Comparison of ENCODE assay signal across 28 cellular contexts in genomic region chr2:126973745-126974144, GRCh38.
"Had no signal": no experiment of that assay in that cellular context is flagged by ENCODE, and none has a peak within 500 bp of the region (broad histone marks: within the 10 kb centered on the region; RNA-seq: fewer than 3 reads in every experiment).

No MANE protein-coding gene starts in this region.

- H3K9me3 ChIP-seq: adrenal gland, body of pancreas, esophagus muscularis mucosa, gastrocnemius medialis had no signal

- H3K4me3 ChIP-seq: adrenal gland, body of pancreas, esophagus muscularis mucosa, gastrocnemius medialis had no signal

- H3K27ac ChIP-seq: adrenal gland, body of pancreas, esophagus muscularis mucosa, foreskin keratinocyte, gastrocnemius medialis, WERI-Rb-1 had no signal

- H3K36me3 ChIP-seq: adrenal gland, esophagus muscularis mucosa, gastrocnemius medialis, WERI-Rb-1 had no signal

- H3K27me3 ChIP-seq: adrenal gland, body of pancreas, gastrocnemius medialis had no signal

- ATAC-seq: activated CD4-positive, CD25-positive, alpha-beta regulatory T cell treated with anti-CD3 and anti-CD28 coated beads, Interleukin-2, amount 50 U/mL, for 24 hours; activated CD8-positive, alpha-beta T cell treated with anti-CD3 and anti-CD28 coated beads for 36 hours; activated naive CD8-positive, alpha-beta T cell treated with anti-CD3 and anti-CD28 coated beads, Interleukin-2, amount 50 U/mL, for 24 hours; body of pancreas; effector memory CD8-positive, alpha-beta T cell; foreskin keratinocyte; gastrocnemius medialis; T-cell had no signal

- H3K4me1 ChIP-seq: foreskin keratinocyte had no signal

- DNase-seq: activated B cell treated with CpG ODN at 0.5 μM for 24 hours; activated CD4-positive, alpha-beta T cell treated with anti-CD3 and anti-CD28 coated beads for 48 hours; activated CD4-positive, alpha-beta T cell treated with anti-CD3 and anti-CD28 coated beads, Interleukin-2, amount 50 U/mL, for 1 hour; activated CD4-positive, alpha-beta T cell treated with anti-CD3 and anti-CD28 coated beads, Interleukin-2, amount 50 U/mL, for 48 hours; activated CD8-positive, alpha-beta memory T cell treated with anti-CD3 and anti-CD28 coated beads for 24 hours; activated CD8-positive, alpha-beta T cell treated with anti-CD3 and anti-CD28 coated beads for 36 hours; activated effector memory CD4-positive, alpha-beta T cell treated with anti-CD3 and anti-CD28 coated beads, Interleukin-2, amount 50 U/mL, for 16 hours; activated naive CD4-positive, alpha-beta T cell treated with anti-CD3 and anti-CD28 coated beads for 36 hours; activated naive CD8-positive, alpha-beta T cell treated with anti-CD3 and anti-CD28 coated beads for 36 hours; activated naive CD8-positive, alpha-beta T cell treated with anti-CD3 and anti-CD28 coated beads, Interleukin-2, amount 50 U/mL, for 24 hours; activated T-cell treated with anti-CD3 and anti-CD28 coated beads, Interleukin-2, amount 50 U/mL, for 48 hours; adrenal gland; amygdala; aorta; body of pancreas; caudate nucleus; cortex of kidney; dermis blood vessel endothelial cell; effector CD4-positive, alpha-beta T cell; effector memory CD8-positive, alpha-beta T cell; erythroblast; foreskin keratinocyte; gastrocnemius medialis; T-cell; T1000; WERI-Rb-1 had no signal
